In the genomic region with DNA sequence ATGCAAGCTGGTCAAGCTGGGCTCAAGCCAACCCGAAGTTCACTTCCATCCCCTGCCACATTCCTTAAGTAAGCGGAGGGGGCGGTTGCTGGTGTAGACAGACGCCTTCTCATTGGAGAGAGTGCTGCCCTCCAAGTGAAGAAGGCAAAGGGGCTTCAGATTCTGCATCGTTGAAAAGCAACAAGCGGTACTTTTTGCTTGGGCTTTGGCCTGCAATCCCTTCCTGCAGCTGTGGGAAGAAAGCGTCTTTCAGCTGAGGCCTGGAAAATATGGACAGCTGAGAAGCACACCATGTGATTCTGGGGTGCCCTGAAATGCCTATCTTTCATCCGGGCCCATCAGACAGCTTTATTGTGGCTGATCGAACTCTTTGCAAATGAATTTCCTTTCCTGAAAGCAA, we compare ENCODE assay signal across 19 cellular contexts.
DNase-seq lines count a peak whose midpoint lies in the region; ATAC-seq, FAIRE-seq and TF ChIP-seq lines count a peak whose summit lies in the region.
"Had no signal": no experiment of that assay in that cellular context is flagged by ENCODE, and none has a peak within 500 bp of the region (broad histone marks: within the 10 kb centered on the region; RNA-seq: fewer than 3 reads in every experiment).

No MANE protein-coding gene starts in this region.

- H3K79me2 ChIP-seq in mesendoderm (ENCODE audit: control insufficient read depth, insufficient read depth, low read length): no peaks in the 10 kb centered on the region

- H3K27ac Mint-ChIP-seq in activated CD8-positive, alpha-beta T cell treated with anti-CD3 and anti-CD28 coated beads for 36 hours: no peak overlapping the region

- no peak overlapping the region for H3K27ac ChIP-seq in mesendoderm (ENCODE audit: low read depth, low read length)
- H3K27ac ChIP-seq: HL-60 had no signal

- H4K8ac ChIP-seq in mesendoderm (ENCODE audit: low read depth, low read length): no peak overlapping the region

- H3K4me3 ChIP-seq in mesendoderm (ENCODE audit: low read length): no peak overlapping the region

- no peak for TF ChIP-seq POLR2A in GM12891 (IDR thresholded peaks at IDR 0.05; ENCODE audit: low read depth, low read length)

- H3K36me3 ChIP-seq in mesendoderm (ENCODE audit: control insufficient read depth, insufficient read depth, low read length): no peaks in the 10 kb centered on the region

- intact Hi-C loops in activated CD8-positive, alpha-beta T cell treated with anti-CD3 and anti-CD28 coated beads for 36 hours (cut with micrococcal nuclease): no loop called here

- peaks cover 1% of the 10 kb centered on the region for H3K27me3 Mint-ChIP-seq in activated CD8-positive, alpha-beta T cell treated with anti-CD3 and anti-CD28 coated beads for 36 hours

- POLR2A ChIA-PET in activated CD8-positive, alpha-beta T cell treated with anti-CD3 and anti-CD28 coated beads for 36 hours (lab: Charles Lee): no interaction called here

- H3K36me3 Mint-ChIP-seq in activated CD8-positive, alpha-beta T cell treated with anti-CD3 and anti-CD28 coated beads for 36 hours (ENCODE audit: low read depth): no peaks in the 10 kb centered on the region

- FAIRE-seq in GM12891 (lab: Jason Lieb, UNC): no peak
- FAIRE-seq: HTR-8/SVneo had no signal

- no peaks in the 10 kb centered on the region for H3K4me1 Mint-ChIP-seq in activated CD8-positive, alpha-beta T cell treated with anti-CD3 and anti-CD28 coated beads for 36 hours (ENCODE audit: low read depth)

- DNase-seq in amygdala (lab: John Stamatoyannopoulos, UW) (peak in 47 of 56 donors; percentile 10 to 79 (median 51)), globus pallidus (ENCODE audit: low spot score) (peak; percentile 86), mesendoderm (peak; percentile 4), retina (peak; percentile 55), GM12891 (ENCODE audit: insufficient read length, low spot score) (no peak), activated gamma-delta T cell treated with Interleukin-2 at 50 U/mL for 16 hours (no peak)
- DNase-seq in activated CD8-positive, alpha-beta T cell treated with anti-CD3 and anti-CD28 coated beads for 36 hours: no peak
- DNase-seq: COR-L47, DMS153, H7, NCI-H1105 treated with DMSO at 0.1 percent for 48 hours, NCI-H1694 treated with DMSO at 0.1 percent for 48 hours, NCI-H345, NCI-H526, OCI-M1, SHP77 treated with DMSO at 0.1 percent for 48 hours had no signal

- no peak for TF ChIP-seq CTCF in activated CD8-positive, alpha-beta T cell treated with anti-CD3 and anti-CD28 coated beads for 36 hours (IDR thresholded peaks at IDR 0.05)

- H3K23ac ChIP-seq in mesendoderm (ENCODE audit: low read length): no peak overlapping the region

- no peak overlapping the region for H3K56ac ChIP-seq in mesendoderm (ENCODE audit: low read length)

- H3K4me2 ChIP-seq in mesendoderm (ENCODE audit: low read length): no peak overlapping the region

- no peak overlapping the region for H3K18ac ChIP-seq in mesendoderm (ENCODE audit: low read length)

- no peaks in the 10 kb centered on the region for H3K79me1 ChIP-seq in mesendoderm (ENCODE audit: low read length)

- H3K27me3 ChIP-seq in mesendoderm (ENCODE audit: insufficient read depth, low read length, poor library complexity): no peaks in the 10 kb centered on the region

- no peak overlapping the region for H2BK15ac ChIP-seq in mesendoderm (replicated peaks; ENCODE audit: low read depth)

- no peak overlapping the region for H3K9ac ChIP-seq in mesendoderm (ENCODE audit: low read length)

- H3K4ac ChIP-seq in mesendoderm (ENCODE audit: low read depth, low read length): no peak overlapping the region

- WGBS in mesendoderm (ENCODE audit: extremely low coverage, insufficient coverage, low lambda C conversion rate): no CpG with 5 or more reads among the region's 9 CpGs

- H2BK5ac ChIP-seq in mesendoderm (ENCODE audit: low read length): no peak overlapping the region

- H3K9me3 Mint-ChIP-seq in activated CD8-positive, alpha-beta T cell treated with anti-CD3 and anti-CD28 coated beads for 36 hours: no peaks in the 10 kb centered on the region

- CTCF ChIA-PET in activated CD8-positive, alpha-beta T cell treated with anti-CD3 and anti-CD28 coated beads for 36 hours (lab: Charles Lee): no interaction called here

- H3K4me3 Mint-ChIP-seq in activated CD8-positive, alpha-beta T cell treated with anti-CD3 and anti-CD28 coated beads for 36 hours: no peak overlapping the region

- no peak overlapping the region for H2AK5ac ChIP-seq in mesendoderm (ENCODE audit: low read length)

- H4K5ac ChIP-seq in mesendoderm (ENCODE audit: low read length): no peak overlapping the region

- H2BK120ac ChIP-seq in mesendoderm (ENCODE audit: low read depth, low read length): no peak overlapping the region

- no peak for ATAC-seq in activated CD8-positive, alpha-beta T cell treated with anti-CD3 and anti-CD28 coated beads for 36 hours
- no peak for ATAC-seq in HG02973 (IDR thresholded peaks at IDR 0.05; ENCODE audit: unreplicated experiment)

- no peaks in the 10 kb centered on the region for H3K4me1 ChIP-seq in mesendoderm (ENCODE audit: control insufficient read depth, low read depth, low read length)

TF ChIP-seq in GM12891, 5 proteins besides CTCF, POLR2A, EP300 and RAD21:
- TF ChIP-seq POLR2AphosphoS5 (IDR thresholded peaks at IDR 0.05; ENCODE audit: low read depth, low read length): no peak
- no peak for TF ChIP-seq POU2F2 (IDR thresholded peaks at IDR 0.05; ENCODE audit: low read depth, low read length)
- no peak for TF ChIP-seq SPI1 (IDR thresholded peaks at IDR 0.05; ENCODE audit: low read depth, low read length)
- no peak for TF ChIP-seq TAF1 (IDR thresholded peaks at IDR 0.05; ENCODE audit: low read depth, low read length)
- no peak for TF ChIP-seq PAX5 (IDR thresholded peaks at IDR 0.05; ENCODE audit: insufficient read depth, low read length, severe bottlenecking)
TF ChIP-seq in GM12891: peak in this region for 0.

Comparison
In these comparisons a context has a peak if more than half of its experiments do, and no peak if none do; other contexts are left out.
1. DNase-seq: peak in amygdala (47 of 56), globus pallidus (single experiment), mesendoderm (single experiment) and retina (single experiment); none in activated CD8-positive, alpha-beta T cell treated with anti-CD3 and anti-CD28 coated beads for 36 hours (single experiment), GM12891 (single experiment) and activated gamma-delta T cell treated with Interleukin-2 at 50 U/mL for 16 hours (single experiment).